ENCODE assay signal across 2 cellular contexts in the genomic region with DNA sequence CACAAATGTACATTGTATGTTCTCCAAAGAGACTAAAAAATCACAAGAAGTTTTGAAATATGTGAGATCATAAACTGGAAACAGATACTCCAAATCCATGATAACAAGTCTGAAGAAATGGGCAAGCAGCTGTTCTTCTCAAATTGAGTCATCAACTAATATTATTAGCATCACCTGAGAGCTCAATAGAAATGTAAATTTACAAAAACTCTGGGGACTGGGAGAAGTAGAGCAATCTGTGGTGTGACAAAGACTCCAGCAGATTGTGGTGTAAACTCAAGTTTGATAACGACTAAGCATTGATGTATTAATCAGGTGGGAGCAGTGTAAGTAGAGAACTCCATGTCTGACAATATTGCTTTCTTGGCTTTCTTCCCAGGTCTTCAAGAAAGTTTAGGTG.
TF ChIP-seq lines count a peak whose summit lies in the region.

No MANE protein-coding gene starts in this region.

TF ChIP-seq in HepG2, 621 proteins besides CTCF, POLR2A, EP300 and RAD21:
- peak; percentile 59 for TF ChIP-seq CREB1 (IDR thresholded peaks at IDR 0.05)
- no peak for TF ChIP-seq CREB1 (CRISPR knock-in tag; IDR thresholded peaks at IDR 0.05)
- no peak for TF ChIP-seq NFE2 (CRISPR knock-in tag; IDR thresholded peaks at IDR 0.05)
- TF ChIP-seq, protein P1, sequence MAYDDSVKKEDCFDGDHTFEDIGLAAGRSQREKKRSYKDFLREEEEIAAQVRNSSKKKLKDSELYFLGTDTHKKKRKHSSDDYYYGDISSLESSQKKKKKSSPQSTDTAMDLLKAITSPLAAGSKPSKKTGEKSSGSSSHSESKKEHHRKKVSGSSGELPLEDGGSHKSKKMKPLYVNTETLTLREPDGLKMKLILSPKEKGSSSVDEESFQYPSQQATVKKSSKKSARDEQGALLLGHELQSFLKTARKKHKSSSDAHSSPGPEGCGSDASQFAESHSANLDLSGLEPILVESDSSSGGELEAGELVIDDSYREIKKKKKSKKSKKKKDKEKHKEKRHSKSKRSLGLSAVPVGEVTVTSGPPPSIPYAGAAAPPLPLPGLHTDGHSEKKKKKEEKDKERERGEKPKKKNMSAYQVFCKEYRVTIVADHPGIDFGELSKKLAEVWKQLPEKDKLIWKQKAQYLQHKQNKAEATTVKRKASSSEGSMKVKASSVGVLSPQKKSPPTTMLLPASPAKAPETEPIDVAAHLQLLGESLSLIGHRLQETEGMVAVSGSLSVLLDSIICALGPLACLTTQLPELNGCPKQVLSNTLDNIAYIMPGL (CRISPR knock-in tag; IDR thresholded peaks at IDR 0.05; ENCODE audit: borderline replicate concordance in 1 of 2, low read depth in 1 of 2) = no peak

TF ChIP-seq in GM23338, 12 proteins besides CTCF, POLR2A, EP300 and RAD21 (continued from another document):
- TF ChIP-seq POLR2AphosphoS5 (IDR thresholded peaks at IDR 0.05; ENCODE audit: low read depth) = no peak
- TF ChIP-seq, protein P2, sequence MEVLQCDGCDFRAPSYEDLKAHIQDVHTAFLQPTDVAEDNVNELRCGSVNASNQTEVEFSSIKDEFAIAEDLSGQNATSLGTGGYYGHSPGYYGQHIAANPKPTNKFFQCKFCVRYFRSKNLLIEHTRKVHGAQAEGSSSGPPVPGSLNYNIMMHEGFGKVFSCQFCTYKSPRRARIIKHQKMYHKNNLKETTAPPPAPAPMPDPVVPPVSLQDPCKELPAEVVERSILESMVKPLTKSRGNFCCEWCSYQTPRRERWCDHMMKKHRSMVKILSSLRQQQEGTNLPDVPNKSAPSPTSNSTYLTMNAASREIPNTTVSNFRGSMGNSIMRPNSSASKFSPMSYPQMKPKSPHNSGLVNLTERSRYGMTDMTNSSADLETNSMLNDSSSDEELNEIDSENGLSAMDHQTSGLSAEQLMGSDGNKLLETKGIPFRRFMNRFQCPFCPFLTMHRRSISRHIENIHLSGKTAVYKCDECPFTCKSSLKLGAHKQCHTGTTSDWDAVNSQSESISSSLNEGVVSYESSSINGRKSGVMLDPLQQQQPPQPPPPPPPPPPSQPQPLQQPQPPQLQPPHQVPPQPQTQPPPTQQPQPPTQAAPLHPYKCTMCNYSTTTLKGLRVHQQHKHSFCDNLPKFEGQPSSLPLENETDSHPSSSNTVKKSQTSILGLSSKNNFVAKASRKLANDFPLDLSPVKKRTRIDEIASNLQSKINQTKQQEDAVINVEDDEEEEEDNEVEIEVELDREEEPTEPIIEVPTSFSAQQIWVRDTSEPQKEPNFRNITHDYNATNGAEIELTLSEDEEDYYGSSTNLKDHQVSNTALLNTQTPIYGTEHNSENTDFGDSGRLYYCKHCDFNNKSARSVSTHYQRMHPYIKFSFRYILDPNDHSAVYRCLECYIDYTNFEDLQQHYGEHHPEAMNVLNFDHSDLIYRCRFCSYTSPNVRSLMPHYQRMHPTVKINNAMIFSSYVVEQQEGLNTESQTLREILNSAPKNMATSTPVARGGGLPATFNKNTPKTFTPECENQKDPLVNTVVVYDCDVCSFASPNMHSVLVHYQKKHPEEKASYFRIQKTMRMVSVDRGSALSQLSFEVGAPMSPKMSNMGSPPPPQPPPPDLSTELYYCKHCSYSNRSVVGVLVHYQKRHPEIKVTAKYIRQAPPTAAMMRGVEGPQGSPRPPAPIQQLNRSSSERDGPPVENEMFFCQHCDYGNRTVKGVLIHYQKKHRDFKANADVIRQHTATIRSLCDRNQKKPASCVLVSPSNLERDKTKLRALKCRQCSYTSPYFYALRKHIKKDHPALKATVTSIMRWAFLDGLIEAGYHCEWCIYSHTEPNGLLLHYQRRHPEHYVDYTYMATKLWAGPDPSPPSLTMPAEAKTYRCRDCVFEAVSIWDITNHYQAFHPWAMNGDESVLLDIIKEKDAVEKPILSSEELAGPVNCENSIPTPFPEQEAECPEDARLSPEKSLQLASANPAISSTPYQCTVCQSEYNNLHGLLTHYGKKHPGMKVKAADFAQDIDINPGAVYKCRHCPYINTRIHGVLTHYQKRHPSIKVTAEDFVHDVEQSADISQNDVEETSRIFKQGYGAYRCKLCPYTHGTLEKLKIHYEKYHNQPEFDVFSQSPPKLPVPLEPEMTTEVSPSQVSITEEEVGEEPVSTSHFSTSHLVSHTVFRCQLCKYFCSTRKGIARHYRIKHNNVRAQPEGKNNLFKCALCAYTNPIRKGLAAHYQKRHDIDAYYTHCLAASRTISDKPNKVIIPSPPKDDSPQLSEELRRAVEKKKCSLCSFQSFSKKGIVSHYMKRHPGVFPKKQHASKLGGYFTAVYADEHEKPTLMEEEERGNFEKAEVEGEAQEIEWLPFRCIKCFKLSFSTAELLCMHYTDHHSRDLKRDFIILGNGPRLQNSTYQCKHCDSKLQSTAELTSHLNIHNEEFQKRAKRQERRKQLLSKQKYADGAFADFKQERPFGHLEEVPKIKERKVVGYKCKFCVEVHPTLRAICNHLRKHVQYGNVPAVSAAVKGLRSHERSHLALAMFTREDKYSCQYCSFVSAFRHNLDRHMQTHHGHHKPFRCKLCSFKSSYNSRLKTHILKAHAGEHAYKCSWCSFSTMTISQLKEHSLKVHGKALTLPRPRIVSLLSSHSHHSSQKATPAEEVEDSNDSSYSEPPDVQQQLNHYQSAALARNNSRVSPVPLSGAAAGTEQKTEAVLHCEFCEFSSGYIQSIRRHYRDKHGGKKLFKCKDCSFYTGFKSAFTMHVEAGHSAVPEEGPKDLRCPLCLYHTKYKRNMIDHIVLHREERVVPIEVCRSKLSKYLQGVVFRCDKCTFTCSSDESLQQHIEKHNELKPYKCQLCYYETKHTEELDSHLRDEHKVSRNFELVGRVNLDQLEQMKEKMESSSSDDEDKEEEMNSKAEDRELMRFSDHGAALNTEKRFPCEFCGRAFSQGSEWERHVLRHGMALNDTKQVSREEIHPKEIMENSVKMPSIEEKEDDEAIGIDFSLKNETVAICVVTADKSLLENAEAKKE (CRISPR knock-in tag; IDR thresholded peaks at IDR 0.05) = no peak
- TF ChIP-seq CREB1 (CRISPR knock-in tag; IDR thresholded peaks at IDR 0.05; ENCODE audit: low read depth) = no peak
- TF ChIP-seq ZNF331 (CRISPR knock-in tag; IDR thresholded peaks at IDR 0.05; ENCODE audit: low read depth) = no peak
- TF ChIP-seq, protein P3, sequence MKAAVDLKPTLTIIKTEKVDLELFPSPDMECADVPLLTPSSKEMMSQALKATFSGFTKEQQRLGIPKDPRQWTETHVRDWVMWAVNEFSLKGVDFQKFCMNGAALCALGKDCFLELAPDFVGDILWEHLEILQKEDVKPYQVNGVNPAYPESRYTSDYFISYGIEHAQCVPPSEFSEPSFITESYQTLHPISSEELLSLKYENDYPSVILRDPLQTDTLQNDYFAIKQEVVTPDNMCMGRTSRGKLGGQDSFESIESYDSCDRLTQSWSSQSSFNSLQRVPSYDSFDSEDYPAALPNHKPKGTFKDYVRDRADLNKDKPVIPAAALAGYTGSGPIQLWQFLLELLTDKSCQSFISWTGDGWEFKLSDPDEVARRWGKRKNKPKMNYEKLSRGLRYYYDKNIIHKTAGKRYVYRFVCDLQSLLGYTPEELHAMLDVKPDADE (IDR thresholded peaks at IDR 0.05) = no peak
- TF ChIP-seq ZNF114 (CRISPR knock-in tag; IDR thresholded peaks at IDR 0.05) = no peak
- TF ChIP-seq EZH2 (IDR thresholded peaks at IDR 0.05; ENCODE audit: low read depth, unreplicated experiment) = no peak
